Comparison of ENCODE assay signal across 21 cellular contexts in genomic region chr5:25190521-25191000, GRCh38.
"Had no signal": no experiment of that assay in that cellular context is flagged by ENCODE, and none has a peak within 500 bp of the region (broad histone marks: within the 10 kb centered on the region; RNA-seq: fewer than 3 reads in every experiment).

No MANE protein-coding gene starts in this region.

- H3K27me3 Mint-ChIP-seq: activated CD4-positive, alpha-beta T cell treated with anti-CD3 and anti-CD28 coated beads, Interleukin-2, amount 10 ng/mL, durations not matched to agents 7 days and 5 days had no signal

- H3K4me3 Mint-ChIP-seq: activated CD4-positive, alpha-beta T cell treated with anti-CD3 and anti-CD28 coated beads, Interleukin-2, amount 10 ng/mL, durations not matched to agents 7 days and 5 days; activated T-cell treated with anti-CD3 and anti-CD28 coated beads, Interleukin-2, amount 50 U/mL, for 72 hours; endodermal cell; stimulated activated effector memory CD8-positive, alpha-beta T cell treated with anti-CD3 and anti-CD28 coated beads, Interleukin-12 subunit alpha, Interleukin-12 subunit beta, amount 100 ng/mL, for 72 hours had no signal

- ATAC-seq: activated CD4-positive, CD25-positive, alpha-beta regulatory T cell treated with anti-CD3 and anti-CD28 coated beads, Interleukin-2, amount 50 U/mL, for 24 hours; activated naive CD4-positive, alpha-beta T cell treated with anti-CD3 and anti-CD28 coated beads, Interleukin-2, amount 50 U/mL, for 72 hours; activated T-cell treated with anti-CD3 and anti-CD28 coated beads, Interleukin-2, amount 50 U/mL, for 72 hours; left lobe of liver; stimulated activated effector memory CD8-positive, alpha-beta T cell treated with anti-CD3 and anti-CD28 coated beads, Interleukin-12 subunit alpha, Interleukin-12 subunit beta, amount 100 ng/mL, for 72 hours had no signal

- H3K27ac Mint-ChIP-seq: activated CD4-positive, alpha-beta T cell treated with anti-CD3 and anti-CD28 coated beads, Interleukin-2, amount 10 ng/mL, durations not matched to agents 7 days and 5 days; activated naive CD4-positive, alpha-beta T cell treated with anti-CD3 and anti-CD28 coated beads, Interleukin-2, amount 50 U/mL, for 72 hours; activated T-cell treated with anti-CD3 and anti-CD28 coated beads, Interleukin-2, amount 50 U/mL, for 72 hours; endodermal cell; stimulated activated effector memory CD8-positive, alpha-beta T cell treated with anti-CD3 and anti-CD28 coated beads, Interleukin-12 subunit alpha, Interleukin-12 subunit beta, amount 100 ng/mL, for 72 hours had no signal

- H3K36me3 Mint-ChIP-seq: activated naive CD4-positive, alpha-beta T cell treated with anti-CD3 and anti-CD28 coated beads, Interleukin-2, amount 50 U/mL, for 72 hours; stimulated activated effector memory CD8-positive, alpha-beta T cell treated with anti-CD3 and anti-CD28 coated beads, Interleukin-12 subunit alpha, Interleukin-12 subunit beta, amount 100 ng/mL, for 72 hours had no signal

- H3K4me3 ChIP-seq: prostate gland, right lobe of liver, smooth muscle cell, stomach, upper lobe of left lung had no signal

- FAIRE-seq: colon, keratinocyte had no signal

- H3K9me3 Mint-ChIP-seq: endodermal cell had no signal

- DNase-seq: activated CD4-positive, alpha-beta T cell treated with anti-CD3 and anti-CD28 coated beads, Interleukin-2, amount 10 ng/mL, durations not matched to agents 7 days and 5 days; activated effector memory CD4-positive, alpha-beta T cell treated with anti-CD3 and anti-CD28 coated beads, Interleukin-2, amount 50 U/mL, for 16 hours; activated T-cell treated with anti-CD3 and anti-CD28 coated beads, Interleukin-2, amount 50 U/mL, for 72 hours; amygdala; caudate nucleus; endodermal cell; foreskin melanocyte; glutamatergic neuron; occipital lobe; stimulated activated CD4-positive, alpha-beta T cell treated with anti-CD3 and anti-CD28 coated beads, Interleukin-4, amount 100 ng/mL, for 24 hours; stomach had no signal

- H3K27me3 ChIP-seq: right lobe of liver, stomach, upper lobe of left lung had no signal

- H3K4me1 Mint-ChIP-seq: activated CD4-positive, alpha-beta T cell treated with anti-CD3 and anti-CD28 coated beads, Interleukin-2, amount 10 ng/mL, durations not matched to agents 7 days and 5 days; endodermal cell; stimulated activated effector memory CD8-positive, alpha-beta T cell treated with anti-CD3 and anti-CD28 coated beads, Interleukin-12 subunit alpha, Interleukin-12 subunit beta, amount 100 ng/mL, for 72 hours had no signal

- H3K36me3 ChIP-seq: prostate gland, right lobe of liver, stomach, upper lobe of left lung had no signal
